22 cellular contexts compared by ENCODE assay signal in genomic region chr21:14290584-14290983, GRCh38.
DNase-seq lines count a peak whose midpoint lies in the region; ATAC-seq, FAIRE-seq and TF ChIP-seq lines count a peak whose summit lies in the region.
"Had no signal": no experiment of that assay in that cellular context is flagged by ENCODE, and none has a peak within 500 bp of the region (broad histone marks: within the 10 kb centered on the region; RNA-seq: fewer than 3 reads in every experiment).

No MANE protein-coding gene starts in this region.

- no peaks in the 10 kb centered on the region for H3K27me3 Mint-ChIP-seq in GM23338 (ENCODE audit: insufficient read depth, low read depth, poor library complexity)
- peaks cover 2% of the 10 kb centered on the region for H3K27me3 Mint-ChIP-seq in activated CD8-positive, alpha-beta T cell treated with anti-CD3 and anti-CD28 coated beads, Interleukin-2, amount 10 ng/mL, durations not matched to agents 7 days and 5 days (ENCODE audit: low read depth)
- H3K27me3 Mint-ChIP-seq: CD4-positive, alpha-beta T cell had no signal

- H3K9me1 ChIP-seq in K562 (ENCODE audit: control insufficient read depth, insufficient read depth, low read length): no peaks in the 10 kb centered on the region

- H3K4me3 ChIP-seq in GM23338 (no peak overlapping the region), K562 (no peak overlapping the region), epithelial cell of esophagus (ENCODE audit: low read length) (no peak overlapping the region), coronary artery (no peak overlapping the region)
- H3K4me3 ChIP-seq: BLaER1 had no signal

- H3K9me2 ChIP-seq in GM23338 (ENCODE audit: insufficient read depth): no peaks in the 10 kb centered on the region; the same call in 1 of the 2 replicates

- no peak overlapping the region for H3K27ac ChIP-seq in GM23338 (ENCODE audit: low read depth)
- no peak overlapping the region for H3K27ac ChIP-seq in K562 (ENCODE audit: extremely low read depth, low read depth, low read length)
- H3K27ac ChIP-seq in coronary artery: no peak overlapping the region
- H3K27ac ChIP-seq: BLaER1, C4-2B had no signal

- no peak overlapping the region for H3K4me3 Mint-ChIP-seq in GM23338
- no peak overlapping the region for H3K4me3 Mint-ChIP-seq in activated CD8-positive, alpha-beta T cell treated with anti-CD3 and anti-CD28 coated beads, Interleukin-2, amount 10 ng/mL, durations not matched to agents 7 days and 5 days
- H3K4me3 Mint-ChIP-seq: CD4-positive, alpha-beta T cell; CD8-positive, alpha-beta T cell had no signal

- H3K27ac Mint-ChIP-seq in GM23338: peak overlapping the region; percentile 39; the same call in 1 of the 2 replicates
- H3K27ac Mint-ChIP-seq in activated CD8-positive, alpha-beta T cell treated with anti-CD3 and anti-CD28 coated beads, Interleukin-2, amount 10 ng/mL, durations not matched to agents 7 days and 5 days: no peak overlapping the region
- H3K27ac Mint-ChIP-seq: CD4-positive, alpha-beta T cell; CD8-positive, alpha-beta T cell had no signal

- no peaks in the 10 kb centered on the region for H3K4me1 Mint-ChIP-seq in GM23338
- H3K4me1 Mint-ChIP-seq in activated CD8-positive, alpha-beta T cell treated with anti-CD3 and anti-CD28 coated beads, Interleukin-2, amount 10 ng/mL, durations not matched to agents 7 days and 5 days (ENCODE audit: low read depth): no peaks in the 10 kb centered on the region

- BruUV-seq in K562 (replicated peaks; lab: Mats Ljungman, UMichigan): no TSS peak

- WGBS in K562 (ENCODE audit: insufficient coverage, low coverage, missing lambda C conversion rate): 35% methylated on average over 4 of the region's 4 CpGs

- intact Hi-C loops in K562 (cut with micrococcal nuclease): no loop called here

- H3K9me3 ChIP-seq in K562 (replicated peaks; ENCODE audit: control insufficient read depth, insufficient read depth, low read depth, low read length): no peaks in the 10 kb centered on the region
- H3K9me3 ChIP-seq: BE2C, BLaER1, Caco-2 had no signal

- H3K9ac ChIP-seq in K562 (ENCODE audit: insufficient read depth in 1 of 2, low read depth in 2 of 2, low read length in 2 of 2): no peak overlapping the region
- H3K9ac ChIP-seq: BLaER1 had no signal

- H3K9me3 Mint-ChIP-seq in GM23338: no peaks in the 10 kb centered on the region
- no peaks in the 10 kb centered on the region for H3K9me3 Mint-ChIP-seq in activated CD8-positive, alpha-beta T cell treated with anti-CD3 and anti-CD28 coated beads, Interleukin-2, amount 10 ng/mL, durations not matched to agents 7 days and 5 days (ENCODE audit: insufficient read depth)
- H3K9me3 Mint-ChIP-seq: CD4-positive, alpha-beta T cell; CD8-positive, alpha-beta T cell had no signal

- H2AFZ ChIP-seq in GM23338: peak overlapping the region; percentile 25; the same call in 1 of the 2 replicates
- peak overlapping the region; percentile 54 for H2AFZ ChIP-seq in K562 (ENCODE audit: low read depth, low read length)

- FAIRE-seq in K562 (lab: Jason Lieb, UNC): peak; percentile 62
- FAIRE-seq: A204.1, D721Med, G401.6, GM12891, GM19239 had no signal

- no peak for TF ChIP-seq CTCF in GM23338 (conservative IDR thresholded peaks at IDR 0.05; ENCODE audit: low read depth in 2 of 2)
- TF ChIP-seq CTCF in K562 (IDR thresholded peaks at IDR 0.05 in 2 of 3, conservative IDR thresholded peaks at IDR 0.05 in 1 of 3; ENCODE audit: insufficient read depth in 2 of 3, low read depth in 1 of 3, low read length in 3 of 3): no peak
- no peak for TF ChIP-seq CTCF in epithelial cell of esophagus (IDR thresholded peaks at IDR 0.05; ENCODE audit: insufficient read depth, low read depth, low read length, missing control alignments)
- no peak for TF ChIP-seq CTCF in coronary artery (IDR thresholded peaks at IDR 0.05)

- H3K27me3 ChIP-seq in GM23338 (ENCODE audit: insufficient read depth) (no peaks in the 10 kb centered on the region), K562 (ENCODE audit: control insufficient read depth in 2 of 2, insufficient read depth in 2 of 2, low read length in 2 of 2) (no peaks in the 10 kb centered on the region)
- H3K27me3 ChIP-seq: BE2C, BLaER1 had no signal

- H4K20me1 ChIP-seq in GM23338 (replicated peaks; ENCODE audit: insufficient read depth) (no peaks in the 10 kb centered on the region), K562 (replicated peaks; ENCODE audit: control insufficient read depth, insufficient read depth, low read length) (no peaks in the 10 kb centered on the region)
- H4K20me1 ChIP-seq: BLaER1 had no signal

- CTCF ChIA-PET in K562 (lab: Yijun Ruan, JAX; ENCODE audit: low intra/inter-chr PET ratio): no interaction called here
- CTCF ChIA-PET in activated CD8-positive, alpha-beta T cell treated with anti-CD3 and anti-CD28 coated beads, Interleukin-2, amount 10 ng/mL, durations not matched to agents 7 days and 5 days (lab: Charles Lee): no interaction called here

- no peak for TF ChIP-seq EP300 in K562 (IDR thresholded peaks at IDR 0.05; ENCODE audit: low read length)

- ATAC-seq in GM23338: no peak
- ATAC-seq in K562: peak; percentile 76
- no peak for ATAC-seq in activated CD8-positive, alpha-beta T cell treated with anti-CD3 and anti-CD28 coated beads, Interleukin-2, amount 10 ng/mL, durations not matched to agents 7 days and 5 days
- ATAC-seq: CD8-positive, alpha-beta T cell had no signal

- POLR2A ChIA-PET in K562 (lab: Yijun Ruan, JAX): no interaction called here
- POLR2A ChIA-PET in activated CD8-positive, alpha-beta T cell treated with anti-CD3 and anti-CD28 coated beads, Interleukin-2, amount 10 ng/mL, durations not matched to agents 7 days and 5 days (lab: Charles Lee): no interaction called here

- H3K36me3 ChIP-seq in GM23338 (ENCODE audit: insufficient read depth): no peaks in the 10 kb centered on the region
- no peaks in the 10 kb centered on the region for H3K36me3 ChIP-seq in K562 (ENCODE audit: control insufficient read depth, insufficient read depth, low read length)
- H3K36me3 ChIP-seq: BE2C, BLaER1 had no signal

- TF ChIP-seq RAD21 in K562 (CRISPR knock-in tag; conservative IDR thresholded peaks at IDR 0.05 in 1 of 2, IDR thresholded peaks at IDR 0.05 in 1 of 2): no peak

- no peak overlapping the region for H3K4me2 ChIP-seq in GM23338
- no peak overlapping the region for H3K4me2 ChIP-seq in K562 (ENCODE audit: insufficient read depth, low read length)
- H3K4me2 ChIP-seq: BLaER1 had no signal

- TF ChIP-seq POLR2A in K562 (conservative IDR thresholded peaks at IDR 0.05): no peak

- H3K36me3 Mint-ChIP-seq in GM23338 (ENCODE audit: low read depth): no peaks in the 10 kb centered on the region
- no peaks in the 10 kb centered on the region for H3K36me3 Mint-ChIP-seq in activated CD8-positive, alpha-beta T cell treated with anti-CD3 and anti-CD28 coated beads, Interleukin-2, amount 10 ng/mL, durations not matched to agents 7 days and 5 days (ENCODE audit: low read depth)
- H3K36me3 Mint-ChIP-seq: CD8-positive, alpha-beta T cell had no signal

- DNase-seq in GM23338 (ENCODE audit: low spot score) (no peak), K562 (ENCODE audit: extremely low read depth in 1 of 4, low spot score in 3 of 4) (peak in 1 of 4 experiments; percentile 7), epithelial cell of esophagus (ENCODE audit: low read depth) (peak; percentile 7), C1 segment of cervical spinal cord (lab: John Stamatoyannopoulos, UW) (no peak), coronary artery (ENCODE audit: low spot score) (no peak)
- DNase-seq in activated CD8-positive, alpha-beta T cell treated with anti-CD3 and anti-CD28 coated beads, Interleukin-2, amount 10 ng/mL, durations not matched to agents 7 days and 5 days: no peak
- DNase-seq: 8988T; ACHN; BE2C; Caco-2; Calu3; CD4-positive, alpha-beta T cell; CD8-positive, alpha-beta T cell; DMS79 treated with DMSO at 0.1 percent for 48 hours; GF-D8 had no signal

- H3K79me2 ChIP-seq in GM23338 (replicated peaks; ENCODE audit: insufficient read depth) (no peaks in the 10 kb centered on the region), K562 (ENCODE audit: control insufficient read depth, insufficient read depth, low read length) (no peaks in the 10 kb centered on the region)

- in situ Hi-C loops in K562 (cut with MboI): no loop called here

- no peaks in the 10 kb centered on the region for H3F3A ChIP-seq in GM23338 (replicated peaks; ENCODE audit: low read depth)

- no peaks in the 10 kb centered on the region for H3K4me1 ChIP-seq in GM23338 (ENCODE audit: insufficient read depth)
- peaks cover 0 to 7% of the 10 kb centered on the region in 2 experiments; a peak in 2 of 5 replicates for H3K4me1 ChIP-seq in K562 (replicated peaks in 1 of 2; ENCODE audit: control insufficient read depth in 2 of 2, insufficient read depth in 2 of 2, low read length in 2 of 2)
- H3K4me1 ChIP-seq: BE2C, BLaER1, Caco-2 had no signal

TF ChIP-seq in K562, 482 proteins besides CTCF, POLR2A, EP300 and RAD21 (continues in another document):
- TF ChIP-seq ZNF316 (IDR thresholded peaks at IDR 0.05): peak; percentile 96
- TF ChIP-seq RBM25 (IDR thresholded peaks at IDR 0.05; ENCODE audit: low read depth, low read length, severe bottlenecking): no peak
- TF ChIP-seq ZFP36 (IDR thresholded peaks at IDR 0.05; ENCODE audit: low read depth, low read length, partially characterized antibody): no peak
- no peak for TF ChIP-seq NR2F6 (CRISPR knock-in tag; IDR thresholded peaks at IDR 0.05)
- no peak for TF ChIP-seq CREB3L1 (IDR thresholded peaks at IDR 0.05; ENCODE audit: borderline replicate concordance, low read depth)
- no peak for TF ChIP-seq ZNF124 (CRISPR knock-in tag; IDR thresholded peaks at IDR 0.05)
- no peak for TF ChIP-seq ELK3 (CRISPR knock-in tag; IDR thresholded peaks at IDR 0.05)
- TF ChIP-seq HDAC6 (IDR thresholded peaks at IDR 0.05; ENCODE audit: low read depth, low read length): no peak
